In the genomic region with DNA sequence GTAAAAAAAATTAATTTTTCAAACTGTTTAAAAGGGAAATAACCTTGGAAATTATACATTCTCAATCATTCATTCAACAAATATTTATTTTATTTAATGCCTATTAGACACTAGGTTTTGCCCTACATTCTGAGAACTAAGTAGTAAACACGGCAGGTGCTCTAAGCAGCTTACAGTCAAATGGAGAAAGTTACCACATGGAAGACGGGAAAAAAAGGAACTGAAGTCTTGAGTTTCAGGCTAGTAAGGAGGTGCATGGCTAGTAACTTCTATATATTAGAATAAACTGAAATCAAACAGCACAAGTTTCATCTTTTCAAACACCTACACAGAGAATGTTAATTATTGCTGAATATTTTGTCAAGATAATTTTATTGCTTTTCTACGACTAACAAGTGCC, we compare ENCODE assay signal across 25 cellular contexts. TPM values are rescaled to one million over a fixed set of nuclear protein-coding genes. Genes with fewer than 3 reads are reported as not detected.
DNase-seq lines count a peak whose midpoint lies in the region; ATAC-seq, FAIRE-seq and TF ChIP-seq lines count a peak whose summit lies in the region.
"Had no signal": no experiment of that assay in that cellular context is flagged by ENCODE, and none has a peak within 500 bp of the region (broad histone marks: within the 10 kb centered on the region; RNA-seq: fewer than 3 reads in every experiment).

No MANE protein-coding gene starts in this region.

- H3K27me3 Mint-ChIP-seq in naive B cell, result no peaks in the 10 kb centered on the region
- H3K27me3 Mint-ChIP-seq: activated naive CD8-positive, alpha-beta T cell treated with anti-CD3 and anti-CD28 coated beads for 36 hours; natural killer cell treated with Interleukin-12 subunit alpha and Interleukin-12 subunit beta and Interleukin-15 and Interleukin-18, amount 100 ng/mL, for 72 hours had no signal

- H3K9me3 Mint-ChIP-seq in naive B cell, result peaks cover 0 to 3% (median 0%) of the 10 kb centered on the region in 7 donors
- H3K9me3 Mint-ChIP-seq: activated naive CD8-positive, alpha-beta T cell treated with anti-CD3 and anti-CD28 coated beads for 36 hours had no signal

- ATAC-seq in GM21390 (IDR thresholded peaks at IDR 0.05; ENCODE audit: unreplicated experiment) (peak; percentile 41), naive B cell (ENCODE audit: low read depth in 2 of 2) (no peak), GM21423 (IDR thresholded peaks at IDR 0.05; ENCODE audit: unreplicated experiment) (no peak), mucosa of descending colon (no peak)
- ATAC-seq: body of pancreas; natural killer cell treated with Interleukin-12 subunit alpha and Interleukin-12 subunit beta and Interleukin-15 and Interleukin-18, amount 100 ng/mL, for 72 hours had no signal

- peak overlapping the region; percentile 90 to 99 (median 92) for H3K27ac Mint-ChIP-seq in naive B cell

- H3K36me3 ChIP-seq in mucosa of descending colon (ENCODE audit: low read depth), result no peaks in the 10 kb centered on the region
- H3K36me3 ChIP-seq: colonic mucosa had no signal

- peak overlapping the region in 7 of 8 donors; percentile 12 to 86 (median 55) for H3K4me3 Mint-ChIP-seq in naive B cell
- H3K4me3 Mint-ChIP-seq: activated naive CD8-positive, alpha-beta T cell treated with anti-CD3 and anti-CD28 coated beads for 36 hours had no signal

- TF ChIP-seq CTCF in D721Med (IDR thresholded peaks at IDR 0.05; ENCODE audit: insufficient read depth, missing control alignments), result no peak
- TF ChIP-seq CTCF in mucosa of descending colon (IDR thresholded peaks at IDR 0.05), result no peak

- H3K4me1 ChIP-seq in mucosa of descending colon (ENCODE audit: low read depth), result no peaks in the 10 kb centered on the region
- H3K4me1 ChIP-seq: body of pancreas, colonic mucosa had no signal

- peaks cover 20 to 31% (median 20%) of the 10 kb centered on the region in 3 donors for H3K4me1 Mint-ChIP-seq in naive B cell

- H3K4me3 ChIP-seq in mucosa of descending colon, result no peak overlapping the region
- H3K4me3 ChIP-seq: body of pancreas, colonic mucosa, hepatocyte had no signal

- peaks cover under 1 to 4% of the 10 kb centered on the region in 2 donors for H3K36me3 Mint-ChIP-seq in naive B cell
- H3K36me3 Mint-ChIP-seq: natural killer cell treated with Interleukin-12 subunit alpha and Interleukin-12 subunit beta and Interleukin-15 and Interleukin-18, amount 100 ng/mL, for 72 hours had no signal

- FAIRE-seq in D721Med (lab: Jason Lieb, UNC), result peak; percentile 38
- FAIRE-seq: endothelial cell of umbilical vein, G401.6, HTR-8/SVneo, keratinocyte had no signal

- intact Hi-C loops in mucosa of descending colon (cut with DNase I, micrococcal nuclease), result no loop called here

- DNase-seq in D721Med (ENCODE audit: insufficient read length, low spot score) (no peak), NCI-H82 treated with DMSO at 0.1 percent for 48 hours (lab: John Stamatoyannopoulos, UW; ENCODE audit: unreplicated experiment) (peak; percentile 54), naive B cell (no peak), NCI-H1436 treated with DMSO at 0.1 percent for 48 hours (lab: John Stamatoyannopoulos, UW) (no peak), mucosa of descending colon (no peak)
- DNase-seq: activated CD8-positive, alpha-beta memory T cell treated with anti-CD3 and anti-CD28 coated beads for 24 hours; activated naive CD8-positive, alpha-beta T cell treated with anti-CD3 and anti-CD28 coated beads for 36 hours; body of pancreas; colonic mucosa; HCEC 1CT; NCI-H1694 treated with DMSO at 0.1 percent for 48 hours; NCI-H2227 treated with DMSO at 0.1 percent for 48 hours; stimulated activated CD4-positive, alpha-beta T cell treated with anti-CD3 and anti-CD28 coated beads, Interleukin-2, amount 100 ng/mL, for 48 hours; T-helper 2 cell had no signal

- peaks cover 22% of the 10 kb centered on the region for H3K9me3 ChIP-seq in mucosa of descending colon
- H3K9me3 ChIP-seq: body of pancreas, colonic mucosa had no signal

RNA-seq across cellular contexts. Expression of a gene that starts 52.9 kb away (rescaled TPM):
- 10 to 100 TPM; 28.7 to 41.4 (median 34.2) TPM for polyA plus RNA-seq in naive B cell (ENCODE audit: low read depth in 6 of 6)
- total RNA-seq in mucosa of descending colon, result under 1 TPM in 1 of 3 donors, not detected in 2; 0.34 TPM
- total RNA-seq: body of pancreas; colonic mucosa; endothelial cell of umbilical vein; hepatocyte; lung microvascular endothelial cell; natural killer cell treated with Interleukin-12 subunit alpha and Interleukin-12 subunit beta and Interleukin-15 and Interleukin-18, amount 100 ng/mL, for 72 hours; posterior vena cava had no signal
- polyA plus RNA-seq: endothelial cell of umbilical vein, hepatocyte, urinary bladder had no signal
